1 cellular context compared by ENCODE assay signal in the genomic region with DNA sequence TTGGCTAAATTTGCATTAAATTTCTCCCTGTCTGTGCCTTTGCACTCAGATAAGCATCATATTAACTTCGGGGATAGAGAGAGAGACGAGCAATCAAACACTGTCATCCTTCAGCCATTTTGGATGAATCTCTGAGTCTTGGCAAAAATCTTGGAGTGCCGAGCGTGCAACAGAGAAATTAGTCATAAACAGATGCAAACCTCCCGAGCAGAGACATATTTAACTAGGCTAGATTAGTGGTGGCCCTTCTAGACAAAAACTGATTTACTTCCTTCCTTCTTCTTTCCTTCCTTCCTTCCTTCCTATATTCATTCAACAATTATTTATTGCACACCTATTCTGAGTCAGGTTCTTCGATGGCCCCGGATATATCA.
TF ChIP-seq lines count a peak whose summit lies in the region.

No MANE protein-coding gene starts in this region.

TF ChIP-seq in IMR-90, 13 proteins besides CTCF, POLR2A, EP300 and RAD21:
- TF ChIP-seq MAFK (IDR thresholded peaks at IDR 0.05; ENCODE audit: low read depth, low read length) (no peak), RCOR1 (IDR thresholded peaks at IDR 0.05; ENCODE audit: insufficient replicate concordance, low read length) (no peak), FOS (IDR thresholded peaks at IDR 0.05; ENCODE audit: low read depth, low read length) (no peak), SMC3 (IDR thresholded peaks at IDR 0.05; ENCODE audit: low read depth, low read length) (no peak), MXI1 (IDR thresholded peaks at IDR 0.05; ENCODE audit: borderline replicate concordance, low read depth, low read length) (no peak), BHLHE40 (IDR thresholded peaks at IDR 0.05; ENCODE audit: low read depth, low read length) (no peak), NFE2L2 (IDR thresholded peaks at IDR 0.05; ENCODE audit: low read depth, low read length) (no peak), MAZ (IDR thresholded peaks at IDR 0.05; ENCODE audit: borderline replicate concordance, low read depth, low read length) (no peak), CHD1 (IDR thresholded peaks at IDR 0.05; ENCODE audit: low read depth, low read length) (no peak), CEBPB (IDR thresholded peaks at IDR 0.05; ENCODE audit: low read depth, low read length) (no peak), RFX5 (IDR thresholded peaks at IDR 0.05; ENCODE audit: low read depth, low read length) (no peak)
- TF ChIP-seq, protein P1, sequence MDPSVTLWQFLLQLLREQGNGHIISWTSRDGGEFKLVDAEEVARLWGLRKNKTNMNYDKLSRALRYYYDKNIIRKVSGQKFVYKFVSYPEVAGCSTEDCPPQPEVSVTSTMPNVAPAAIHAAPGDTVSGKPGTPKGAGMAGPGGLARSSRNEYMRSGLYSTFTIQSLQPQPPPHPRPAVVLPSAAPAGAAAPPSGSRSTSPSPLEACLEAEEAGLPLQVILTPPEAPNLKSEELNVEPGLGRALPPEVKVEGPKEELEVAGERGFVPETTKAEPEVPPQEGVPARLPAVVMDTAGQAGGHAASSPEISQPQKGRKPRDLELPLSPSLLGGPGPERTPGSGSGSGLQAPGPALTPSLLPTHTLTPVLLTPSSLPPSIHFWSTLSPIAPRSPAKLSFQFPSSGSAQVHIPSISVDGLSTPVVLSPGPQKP (IDR thresholded peaks at IDR 0.05; ENCODE audit: borderline replicate concordance, low read depth, low read length), result no peak
- TF ChIP-seq, protein P2, sequence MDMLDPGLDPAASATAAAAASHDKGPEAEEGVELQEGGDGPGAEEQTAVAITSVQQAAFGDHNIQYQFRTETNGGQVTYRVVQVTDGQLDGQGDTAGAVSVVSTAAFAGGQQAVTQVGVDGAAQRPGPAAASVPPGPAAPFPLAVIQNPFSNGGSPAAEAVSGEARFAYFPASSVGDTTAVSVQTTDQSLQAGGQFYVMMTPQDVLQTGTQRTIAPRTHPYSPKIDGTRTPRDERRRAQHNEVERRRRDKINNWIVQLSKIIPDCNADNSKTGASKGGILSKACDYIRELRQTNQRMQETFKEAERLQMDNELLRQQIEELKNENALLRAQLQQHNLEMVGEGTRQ (IDR thresholded peaks at IDR 0.05; ENCODE audit: low read depth, low read length), result no peak
